ENCODE assay signal across 8 cellular contexts in the genomic region with DNA sequence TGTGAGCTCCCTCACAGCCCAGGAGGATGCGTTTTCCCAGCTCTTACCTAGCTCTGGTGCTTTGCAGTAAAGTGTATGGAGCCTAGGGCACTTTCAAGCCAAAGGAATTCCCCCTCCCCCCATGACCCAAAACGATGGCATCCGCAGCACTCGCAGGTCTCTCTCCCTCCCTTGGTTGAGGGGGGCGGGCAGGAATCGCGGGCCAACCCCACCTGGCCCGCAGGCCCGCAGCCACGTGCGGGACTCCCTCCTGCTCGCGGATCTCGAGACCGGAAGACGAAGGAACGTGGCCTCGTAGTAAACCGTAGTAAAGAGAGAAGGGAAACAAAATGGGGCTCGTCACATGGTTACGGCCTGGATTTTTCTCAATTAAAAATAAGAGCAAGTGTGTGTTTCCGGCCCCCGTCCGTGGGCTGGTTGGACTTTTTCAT. TPM values are rescaled to one million over a fixed set of nuclear protein-coding genes. Genes with fewer than 3 reads are reported as not detected.
DNase-seq lines count a peak whose midpoint lies in the region; ATAC-seq, FAIRE-seq and TF ChIP-seq lines count a peak whose summit lies in the region.

No MANE protein-coding gene starts in this region.

- H3K27me3 ChIP-seq in bronchial epithelial cell (ENCODE audit: control insufficient read depth, insufficient read depth, low read length), result no peaks in the 10 kb centered on the region

- DNase-seq in Caki2 (ENCODE audit: low read depth) (peak; percentile 79), NCI-H774 (lab: John Stamatoyannopoulos, UW) (peak; percentile 47), bronchial epithelial cell (ENCODE audit: low read depth) (no peak), kidney (no peak)
- DNase-seq in stimulated activated CD8-positive, alpha-beta memory T cell treated with anti-CD3 and anti-CD28 coated beads, Interleukin-7, amount 100 ng/mL, for 24 hours (ENCODE audit: low read depth), result peak; percentile 21
- DNase-seq in stimulated activated CD4-positive, alpha-beta T cell treated with anti-CD3 and anti-CD28 coated beads, Interleukin-2, amount 100 ng/mL, for 48 hours, result no peak

- peak overlapping the region; percentile 55 to 91 for H3K9ac ChIP-seq in kidney (ENCODE audit: low read length in 2 of 2)

- in situ Hi-C loops in Caki2 (cut with HindIII; ENCODE audit: low pct_unique_long_range_greater_than_20kb, low sequenced_read_pairs), result no loop called here

- H3K27ac ChIP-seq in kidney (ENCODE audit: low read depth in 2 of 2, low read length in 2 of 2), result peak overlapping the region; percentile 94 to 96

- no peak for TF ChIP-seq CTCF in bronchial epithelial cell (IDR thresholded peaks at IDR 0.05; ENCODE audit: insufficient read depth, low read length, severe bottlenecking)
- no peak for TF ChIP-seq CTCF in kidney (IDR thresholded peaks at IDR 0.05; ENCODE audit: borderline replicate concordance, extremely low read depth, insufficient read depth)

- intact Hi-C loops in kidney (cut with DNase I), result loop anchor here (10.0 kb wide), 1 partner anchor 136 kb away; no protein-coding TSS in a partner anchor

- no peaks in the 10 kb centered on the region for H3K9me3 ChIP-seq in kidney (ENCODE audit: control insufficient read depth in 1 of 2, low read length in 2 of 2)

- H3K4me3 ChIP-seq in bronchial epithelial cell (ENCODE audit: low read depth, low read length) (peak overlapping the region; percentile 46), kidney (ENCODE audit: low read length in 2 of 2) (peak overlapping the region; percentile 54 to 79)

- peaks cover 13 to 20% of the 10 kb centered on the region in 2 donors for H3K4me1 ChIP-seq in kidney (ENCODE audit: control insufficient read depth in 1 of 2, insufficient read depth in 1 of 2, low read depth in 1 of 2, low read length in 2 of 2)

- FAIRE-seq in bronchial epithelial cell (lab: Jason Lieb, UNC), result no peak
- no peak for FAIRE-seq in kidney (lab: Jason Lieb, UNC)

- peak; percentile 66 for ATAC-seq in GM19035 (IDR thresholded peaks at IDR 0.05; ENCODE audit: unreplicated experiment)
- peak; percentile 50 for ATAC-seq in HG03108 (IDR thresholded peaks at IDR 0.05; ENCODE audit: unreplicated experiment)

- H3K36me3 ChIP-seq in bronchial epithelial cell (ENCODE audit: control insufficient read depth, insufficient read depth, low read length) (no peaks in the 10 kb centered on the region), kidney (ENCODE audit: control insufficient read depth in 1 of 2, insufficient read depth in 2 of 2, low read length in 2 of 2) (no peaks in the 10 kb centered on the region)

RNA-seq across cellular contexts. Expression of gene IRS1, which starts 8.5 kb away (rescaled TPM):
- 3.5 and 5.8 TPM in 2 replicates for total RNA-seq in Caki2 (2014; rRNA removed; shearing (Covaris generic); ENCODE audit: low replicate concordance)
- 7.0 and 12.6 TPM in 2 replicates for total RNA-seq in bronchial epithelial cell
- 13.4 TPM for total RNA-seq in kidney
- polyA plus RNA-seq in kidney (ENCODE audit: insufficient read depth, low read depth, low replicate concordance), result 4.5 TPM

RNA-seq across cellular contexts. Expression of gene RHBDD1, which starts 44.8 kb away (rescaled TPM):
- total RNA-seq in Caki2 (2014; rRNA removed; shearing (Covaris generic); ENCODE audit: low replicate concordance), result 7.4 and 8.6 TPM in 2 replicates
- 29.7 and 32.0 TPM in 2 replicates for total RNA-seq in bronchial epithelial cell
- 49.9 TPM for total RNA-seq in kidney
- 8.3 TPM for polyA plus RNA-seq in kidney (ENCODE audit: insufficient read depth, low read depth, low replicate concordance)

Comparison
In these comparisons a context has a peak if more than half of its experiments do, and no peak if none do; other contexts are left out.
1. DNase-seq: peak in Caki2 (single experiment), NCI-H774 (single experiment) and stimulated activated CD8-positive, alpha-beta memory T cell treated with anti-CD3 and anti-CD28 coated beads, Interleukin-7, amount 100 ng/mL, for 24 hours (single experiment); none in bronchial epithelial cell (single experiment), kidney (single experiment) and stimulated activated CD4-positive, alpha-beta T cell treated with anti-CD3 and anti-CD28 coated beads, Interleukin-2, amount 100 ng/mL, for 48 hours (0 of 2).